11 cellular contexts compared by ENCODE assay signal in genomic region chr9:83935276-83935890, GRCh38. TPM values are rescaled to one million over a fixed set of nuclear protein-coding genes. Genes with fewer than 3 reads are reported as not detected.
DNase-seq lines count a peak whose midpoint lies in the region; ATAC-seq and TF ChIP-seq lines count a peak whose summit lies in the region.
"Had no signal": no experiment of that assay in that cellular context is flagged by ENCODE, and none has a peak within 500 bp of the region (broad histone marks: within the 10 kb centered on the region; RNA-seq: fewer than 3 reads in every experiment).

No MANE protein-coding gene starts in this region.

- no peak for TF ChIP-seq CTCF in AG10803 (conservative IDR thresholded peaks at IDR 0.05; ENCODE audit: low read length)

- DNase-seq in AG10803 (ENCODE audit: low read depth) = peak; percentile 80
- DNase-seq in LHCN-M2 (ENCODE audit: low read depth) = peak; percentile 85
- peak; percentile 89 for DNase-seq in astrocyte of the hippocampus (ENCODE audit: low read depth, low spot score)
- peak; percentile 53 for DNase-seq in left kidney (ENCODE audit: low read depth, low spot score)
- DNase-seq in stimulated activated naive B cell treated with anti-CD40 and anti-IgM and Interleukin-4, amounts not matched to agents 10 μg/mL and 1 μg/mL and 100 μg/mL, for 72 hours = no peak
- DNase-seq in NCI-H1694 (lab: John Stamatoyannopoulos, UW) = no peak
- no peak for DNase-seq in ureter (ENCODE audit: low spot score)
- DNase-seq: activated naive CD4-positive, alpha-beta T cell treated with Interleukin-2 at 50 U/mL for 16 hours; glutamatergic neuron had no signal

- H3K4me1 Mint-ChIP-seq in stimulated activated naive B cell treated with anti-CD40 and anti-IgM and Interleukin-4, amounts not matched to agents 10 μg/mL and 1 μg/mL and 100 μg/mL, for 72 hours = peaks cover 4 to 17% of the 10 kb centered on the region in 2 donors

- H3K9me3 Mint-ChIP-seq in stimulated activated naive B cell treated with anti-CD40 and anti-IgM and Interleukin-4, amounts not matched to agents 10 μg/mL and 1 μg/mL and 100 μg/mL, for 72 hours = no peaks in the 10 kb centered on the region
- H3K9me3 Mint-ChIP-seq: natural killer cell treated with Interleukin-12 subunit alpha and Interleukin-12 subunit beta and Interleukin-15 and Interleukin-18, amount 100 ng/mL, for 72 hours had no signal

- no peaks in the 10 kb centered on the region for H3K27me3 Mint-ChIP-seq in stimulated activated naive B cell treated with anti-CD40 and anti-IgM and Interleukin-4, amounts not matched to agents 10 μg/mL and 1 μg/mL and 100 μg/mL, for 72 hours
- H3K27me3 Mint-ChIP-seq: natural killer cell treated with Interleukin-12 subunit alpha and Interleukin-12 subunit beta and Interleukin-15 and Interleukin-18, amount 100 ng/mL, for 72 hours had no signal

- ATAC-seq in HG02642 (IDR thresholded peaks at IDR 0.05; ENCODE audit: poor library complexity, unreplicated experiment) = no peak
- ATAC-seq in stimulated activated naive B cell treated with anti-CD40 and anti-IgM and Interleukin-4, amounts not matched to agents 10 μg/mL and 1 μg/mL and 100 μg/mL, for 72 hours (replicated peaks) = no peak
- ATAC-seq: natural killer cell treated with Interleukin-12 subunit alpha and Interleukin-12 subunit beta and Interleukin-15 and Interleukin-18, amount 100 ng/mL, for 72 hours had no signal

- H3K4me3 ChIP-seq in AG10803 (ENCODE audit: low read length) = no peak overlapping the region

- H3K27ac Mint-ChIP-seq in stimulated activated naive B cell treated with anti-CD40 and anti-IgM and Interleukin-4, amounts not matched to agents 10 μg/mL and 1 μg/mL and 100 μg/mL, for 72 hours = no peak overlapping the region
- H3K27ac Mint-ChIP-seq: natural killer cell treated with Interleukin-12 subunit alpha and Interleukin-12 subunit beta and Interleukin-15 and Interleukin-18, amount 100 ng/mL, for 72 hours had no signal

- peaks cover 11 to 17% of the 10 kb centered on the region in 2 donors for H3K36me3 Mint-ChIP-seq in stimulated activated naive B cell treated with anti-CD40 and anti-IgM and Interleukin-4, amounts not matched to agents 10 μg/mL and 1 μg/mL and 100 μg/mL, for 72 hours
- H3K36me3 Mint-ChIP-seq: natural killer cell treated with Interleukin-12 subunit alpha and Interleukin-12 subunit beta and Interleukin-15 and Interleukin-18, amount 100 ng/mL, for 72 hours had no signal

- H3K4me3 Mint-ChIP-seq in stimulated activated naive B cell treated with anti-CD40 and anti-IgM and Interleukin-4, amounts not matched to agents 10 μg/mL and 1 μg/mL and 100 μg/mL, for 72 hours = no peak overlapping the region
- H3K4me3 Mint-ChIP-seq: natural killer cell treated with Interleukin-12 subunit alpha and Interleukin-12 subunit beta and Interleukin-15 and Interleukin-18, amount 100 ng/mL, for 72 hours had no signal

RNA-seq across cellular contexts. Expression of gene KIF27, which starts 14.2 kb away (rescaled TPM):
- total RNA-seq in LHCN-M2 (2014; rRNA removed) (0.80 and 0.96 TPM in 2 replicates), ureter (10.7 TPM)
- 0.30 TPM for polyA plus RNA-seq in LHCN-M2 (2012)

RNA-seq across cellular contexts. Expression of gene HNRNPK, which starts 44.6 kb away (rescaled TPM):
- total RNA-seq in LHCN-M2 (2014; rRNA removed) (641 and 719 TPM in 2 replicates), ureter (600 TPM)
- polyA plus RNA-seq in LHCN-M2 (2012) = 476 TPM

RNA-seq across cellular contexts. Expression of gene RMI1, which starts 45.2 kb away (rescaled TPM):
- total RNA-seq in LHCN-M2 (2014; rRNA removed) = 8.3 and 11.1 TPM in 2 replicates
- polyA plus RNA-seq in LHCN-M2 (2012) = 3.9 TPM
- 12.1 TPM for total RNA-seq in ureter

Comparison
In these comparisons a context has a peak if more than half of its experiments do, and no peak if none do; other contexts are left out.
1. DNase-seq: peak in AG10803 (single experiment), LHCN-M2 (single experiment), astrocyte of the hippocampus (single experiment) and left kidney (single experiment); none in stimulated activated naive B cell treated with anti-CD40 and anti-IgM and Interleukin-4, amounts not matched to agents 10 μg/mL and 1 μg/mL and 100 μg/mL, for 72 hours (single experiment), NCI-H1694 (single experiment) and ureter (single experiment).